ENCODE assay signal across 8 cellular contexts in the genomic region with DNA sequence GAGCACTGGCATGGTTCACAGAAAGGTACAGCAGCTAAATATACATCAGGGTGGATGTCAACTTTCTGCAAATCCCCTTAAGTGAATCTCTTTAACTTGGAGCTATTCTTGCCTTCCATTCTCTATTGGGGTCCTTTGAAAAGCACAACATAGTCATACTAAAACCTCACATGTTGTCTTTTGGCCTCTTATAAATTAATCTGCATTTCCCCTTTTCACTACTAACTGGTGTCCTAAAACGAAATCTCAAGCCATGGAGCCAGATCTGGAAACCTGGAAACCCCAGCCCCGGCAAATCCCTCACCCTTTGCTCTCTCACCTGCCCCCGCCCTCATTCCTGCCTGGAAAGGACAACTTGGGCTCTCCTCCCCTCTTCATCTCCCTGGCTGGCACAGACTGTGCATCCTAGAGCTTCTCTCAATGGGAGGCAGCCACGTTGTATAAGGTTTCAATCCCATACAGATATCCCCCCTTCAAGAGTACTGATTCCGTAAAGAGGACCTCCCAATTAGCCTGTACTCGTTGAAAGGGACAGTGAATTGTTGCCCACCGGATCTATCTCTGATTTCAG. TPM values are rescaled to one million over a fixed set of nuclear protein-coding genes. Genes with fewer than 3 reads are reported as not detected.
DNase-seq lines count a peak whose midpoint lies in the region; ATAC-seq and TF ChIP-seq lines count a peak whose summit lies in the region.

No MANE protein-coding gene starts in this region.

- H3K4me1 ChIP-seq in left lung: peaks cover 0 to 43% of the 10 kb centered on the region in 2 donors
- peaks cover 17% of the 10 kb centered on the region for H3K4me1 ChIP-seq in upper lobe of right lung

- TF ChIP-seq CTCF in astrocyte of the spinal cord (IDR thresholded peaks at IDR 0.05; ENCODE audit: low read depth, low read length) (no peak), left lung (IDR thresholded peaks at IDR 0.05) (no peak), upper lobe of right lung (IDR thresholded peaks at IDR 0.05) (no peak)

- no peak for ATAC-seq in left lung
- ATAC-seq in upper lobe of right lung: no peak

- H3K9me3 ChIP-seq in left lung: no peaks in the 10 kb centered on the region
- no peaks in the 10 kb centered on the region for H3K9me3 ChIP-seq in upper lobe of right lung

- H3K27me3 ChIP-seq in left lung (no peaks in the 10 kb centered on the region), upper lobe of right lung (no peaks in the 10 kb centered on the region)

- peak overlapping the region; percentile 96 for H3K4me3 ChIP-seq in astrocyte of the spinal cord (ENCODE audit: low read depth, low read length)
- peak overlapping the region; percentile 61 to 65 for H3K4me3 ChIP-seq in left lung
- H3K4me3 ChIP-seq in upper lobe of right lung: peak overlapping the region; percentile 76

- DNase-seq in NOMO-1 treated with DMSO at 0.1 percent for 48 hours (lab: John Stamatoyannopoulos, UW; ENCODE audit: unreplicated experiment): peak; percentile 25
- no peak for DNase-seq in NOMO-1 treated with dmso at 0.1 percent for 144 hours (lab: John Stamatoyannopoulos, UW; ENCODE audit: unreplicated experiment)
- no peak for DNase-seq in astrocyte of the spinal cord (ENCODE audit: low read depth, low spot score)
- peak in 1 of 2 donors; percentile 50 for DNase-seq in left lung
- DNase-seq in upper lobe of right lung: no peak
- no peak for DNase-seq in MV-4-11 (lab: John Stamatoyannopoulos, UW)
- DNase-seq in occipital lobe (lab: John Stamatoyannopoulos, UW): no peak
- DNase-seq in erythroblast (lab: John Stamatoyannopoulos, UW): no peak

- in situ Hi-C loops in astrocyte of the spinal cord (cut with HindIII; ENCODE audit: low sequenced_read_pairs): no loop called here

- intact Hi-C loops in left lung (cut with DNase I) (no loop called here), upper lobe of right lung (cut with DNase I) (no loop called here)

- H3K36me3 ChIP-seq in left lung (peaks cover 0 to 21% of the 10 kb centered on the region in 2 donors), upper lobe of right lung (peaks cover 7% of the 10 kb centered on the region)

- H3K27ac ChIP-seq in left lung (peak overlapping the region in 1 of 2 donors; percentile 99), upper lobe of right lung (peak overlapping the region; percentile 71)

- no peak for TF ChIP-seq POLR2A in erythroblast (IDR thresholded peaks at IDR 0.05; ENCODE audit: low read length)

RNA-seq across cellular contexts. Expression of a gene that starts 1.5 kb away (rescaled TPM):
- total RNA-seq in left lung: 10 to 100 TPM; 12.6 to 14.5 TPM
- 8.2 TPM for total RNA-seq in upper lobe of right lung
- 5.3 TPM for total RNA-seq in occipital lobe
